8 cellular contexts compared by ENCODE assay signal in genomic region chr10:14601872-14602725, GRCh38.
DNase-seq lines count a peak whose midpoint lies in the region; ATAC-seq and TF ChIP-seq lines count a peak whose summit lies in the region.

No MANE protein-coding gene starts in this region.

- peaks cover 0 to 4% (median 0%) of the 10 kb centered on the region in 5 experiments for H3K9me3 Mint-ChIP-seq in brain

- H3K27me3 ChIP-seq in mesenchymal stem cell (ENCODE audit: control insufficient read depth in 1 of 2, insufficient read depth in 1 of 2, low read length in 2 of 2): no peaks in the 10 kb centered on the region

- peak; percentile 19 to 25 for ATAC-seq in activated CD4-positive, CD25-positive, alpha-beta regulatory T cell treated with anti-CD3 and anti-CD28 coated beads, Interleukin-2, amount 50 U/mL, for 24 hours
- ATAC-seq in HG03108 (IDR thresholded peaks at IDR 0.05; ENCODE audit: unreplicated experiment): peak; percentile 42

- no peak overlapping the region for H3K4ac ChIP-seq in mesenchymal stem cell (ENCODE audit: low read depth in 1 of 2, low read length in 2 of 2)

- no peak for DNase-seq in activated CD4-positive, CD25-positive, alpha-beta regulatory T cell treated with anti-CD3 and anti-CD28 coated beads, Interleukin-2, amount 50 U/mL, for 72 hours
- DNase-seq in SKM-1 treated with dmso at 0.1 percent for 144 hours (lab: John Stamatoyannopoulos, UW; ENCODE audit: unreplicated experiment) (peak; percentile 67), mesenchymal stem cell (peak; percentile 94), NCI-H187 treated with DMSO at 0.1 percent for 48 hours (lab: John Stamatoyannopoulos, UW) (no peak), NCI-H2227 (lab: John Stamatoyannopoulos, UW; ENCODE audit: unreplicated experiment) (no peak)

- H2AFZ ChIP-seq in mesenchymal stem cell (ENCODE audit: low read depth, low read length): no peak overlapping the region

- peaks cover 12% of the 10 kb centered on the region for H3K27me3 Mint-ChIP-seq in brain

- H3K9me3 ChIP-seq in mesenchymal stem cell (ENCODE audit: control insufficient read depth, low read length): no peaks in the 10 kb centered on the region

- H2BK12ac ChIP-seq in mesenchymal stem cell (ENCODE audit: low read length in 2 of 2): no peak overlapping the region

- H2BK120ac ChIP-seq in mesenchymal stem cell (ENCODE audit: low read depth, low read length): no peak overlapping the region

- H3K4me2 ChIP-seq in mesenchymal stem cell (ENCODE audit: low read length, poor library complexity, severe bottlenecking): peak overlapping the region; percentile 53

- H3K27ac ChIP-seq in mesenchymal stem cell (ENCODE audit: low read length, poor library complexity, severe bottlenecking): peak overlapping the region; percentile 7

- no peak overlapping the region for H3K23ac ChIP-seq in mesenchymal stem cell (ENCODE audit: low read length in 2 of 2)

- H4K91ac ChIP-seq in mesenchymal stem cell (ENCODE audit: low read length): no peak overlapping the region

- H3K79me1 ChIP-seq in mesenchymal stem cell (replicated peaks; ENCODE audit: low read length, poor library complexity, severe bottlenecking): peaks cover 25% of the 10 kb centered on the region

- H3K4me1 Mint-ChIP-seq in brain: peaks cover 51% of the 10 kb centered on the region

- no peak overlapping the region for H3K9ac ChIP-seq in mesenchymal stem cell (ENCODE audit: low read length)

- no peak overlapping the region for H3K14ac ChIP-seq in mesenchymal stem cell (ENCODE audit: low read length in 2 of 2)

- peaks cover 40% of the 10 kb centered on the region for H3K36me3 Mint-ChIP-seq in brain

- 40% methylated on average over 15 of the region's 16 CpGs for WGBS in mesenchymal stem cell

- H2AK5ac ChIP-seq in mesenchymal stem cell (ENCODE audit: low read length, severe bottlenecking): no peak overlapping the region

- H3K4me3 Mint-ChIP-seq in brain: peak overlapping the region; percentile 87 to 99 (median 96)

- H3K4me3 ChIP-seq in mesenchymal stem cell (ENCODE audit: insufficient read depth in 1 of 2, low read depth in 1 of 2, low read length in 2 of 2): no peak overlapping the region

- H2BK5ac ChIP-seq in mesenchymal stem cell (ENCODE audit: low read depth, low read length, poor library complexity, severe bottlenecking): no peak overlapping the region

- H3K18ac ChIP-seq in mesenchymal stem cell (ENCODE audit: low read depth in 1 of 2, low read length in 2 of 2): no peak overlapping the region

- H2BK15ac ChIP-seq in mesenchymal stem cell (ENCODE audit: low read depth, poor library complexity, severe bottlenecking): no peak overlapping the region

- peak overlapping the region in 2 of 5 experiments; percentile 2 to 92 for H3K27ac Mint-ChIP-seq in brain

- H3K36me3 ChIP-seq in mesenchymal stem cell (ENCODE audit: control insufficient read depth in 1 of 2, insufficient read depth in 2 of 2, low read depth in 1 of 2, low read length in 2 of 2): peaks cover 0 to 17% of the 10 kb centered on the region in 2 experiments

- H3K4me1 ChIP-seq in mesenchymal stem cell (ENCODE audit: control insufficient read depth, insufficient read depth, low read depth, low read length): peaks cover 6% of the 10 kb centered on the region

- TF ChIP-seq CTCF in brain (conservative IDR thresholded peaks at IDR 0.05): no peak

- H4K8ac ChIP-seq in mesenchymal stem cell (ENCODE audit: low read length): no peak overlapping the region

Comparison
In these comparisons a context has a peak if more than half of its experiments do, and no peak if none do; other contexts are left out.
1. DNase-seq: peak in SKM-1 treated with dmso at 0.1 percent for 144 hours (single experiment) and mesenchymal stem cell (single experiment); none in activated CD4-positive, CD25-positive, alpha-beta regulatory T cell treated with anti-CD3 and anti-CD28 coated beads, Interleukin-2, amount 50 U/mL, for 72 hours (single experiment), NCI-H187 treated with DMSO at 0.1 percent for 48 hours (single experiment) and NCI-H2227 (single experiment).